ENCODE assay signal across 7 cellular contexts in genomic region chr15:67148196-67148701, GRCh38.
DNase-seq lines count a peak whose midpoint lies in the region; ATAC-seq and TF ChIP-seq lines count a peak whose summit lies in the region.

No MANE protein-coding gene starts in this region.

- H3K36me3 ChIP-seq in skeletal muscle satellite cell (ENCODE audit: insufficient read depth, low read length), result no peaks in the 10 kb centered on the region

- TF ChIP-seq POLR2A in erythroblast (IDR thresholded peaks at IDR 0.05; ENCODE audit: low read length), result no peak

- no peaks in the 10 kb centered on the region for H3K27me3 ChIP-seq in skeletal muscle satellite cell (ENCODE audit: control insufficient read depth, insufficient read depth, low read length)

- H3K9me3 ChIP-seq in skeletal muscle satellite cell (replicated peaks; ENCODE audit: low read length), result no peaks in the 10 kb centered on the region

- no peak for ATAC-seq in HG03045 (IDR thresholded peaks at IDR 0.05; ENCODE audit: unreplicated experiment)

- DNase-seq in HCEC 1CT (peak; percentile 82), NOMO-1 (lab: John Stamatoyannopoulos, UW; ENCODE audit: unreplicated experiment in 2 of 2) (peak; percentile 80 to 85), dermis blood vessel endothelial cell (peak; percentile 71), erythroblast (lab: John Stamatoyannopoulos, UW) (no peak)
- DNase-seq in stimulated activated CD4-positive, alpha-beta T cell treated with anti-CD3 and anti-CD28 coated beads, Interleukin-1b, Interleukin-23, amount 100 ng/mL, for 48 hours, result no peak

- peaks cover 85% of the 10 kb centered on the region for H3K4me1 ChIP-seq in skeletal muscle satellite cell (ENCODE audit: control insufficient read depth, insufficient read depth, low read length)

- peak overlapping the region; percentile 58 for H3K4me2 ChIP-seq in skeletal muscle satellite cell (ENCODE audit: low read length)

- peak overlapping the region; percentile 32 for H3K4me3 ChIP-seq in skeletal muscle satellite cell (ENCODE audit: low read length)

- peak overlapping the region; percentile 90 for H3K9ac ChIP-seq in skeletal muscle satellite cell (ENCODE audit: low read depth, low read length)

Comparison
In these comparisons a context has a peak if more than half of its experiments do, and no peak if none do; other contexts are left out.
1. DNase-seq: peak in HCEC 1CT (single experiment), NOMO-1 (2 of 2) and dermis blood vessel endothelial cell (single experiment); none in erythroblast (0 of 2) and stimulated activated CD4-positive, alpha-beta T cell treated with anti-CD3 and anti-CD28 coated beads, Interleukin-1b, Interleukin-23, amount 100 ng/mL, for 48 hours (single experiment).